Comparison of ENCODE assay signal across 1 cellular context in the genomic region with DNA sequence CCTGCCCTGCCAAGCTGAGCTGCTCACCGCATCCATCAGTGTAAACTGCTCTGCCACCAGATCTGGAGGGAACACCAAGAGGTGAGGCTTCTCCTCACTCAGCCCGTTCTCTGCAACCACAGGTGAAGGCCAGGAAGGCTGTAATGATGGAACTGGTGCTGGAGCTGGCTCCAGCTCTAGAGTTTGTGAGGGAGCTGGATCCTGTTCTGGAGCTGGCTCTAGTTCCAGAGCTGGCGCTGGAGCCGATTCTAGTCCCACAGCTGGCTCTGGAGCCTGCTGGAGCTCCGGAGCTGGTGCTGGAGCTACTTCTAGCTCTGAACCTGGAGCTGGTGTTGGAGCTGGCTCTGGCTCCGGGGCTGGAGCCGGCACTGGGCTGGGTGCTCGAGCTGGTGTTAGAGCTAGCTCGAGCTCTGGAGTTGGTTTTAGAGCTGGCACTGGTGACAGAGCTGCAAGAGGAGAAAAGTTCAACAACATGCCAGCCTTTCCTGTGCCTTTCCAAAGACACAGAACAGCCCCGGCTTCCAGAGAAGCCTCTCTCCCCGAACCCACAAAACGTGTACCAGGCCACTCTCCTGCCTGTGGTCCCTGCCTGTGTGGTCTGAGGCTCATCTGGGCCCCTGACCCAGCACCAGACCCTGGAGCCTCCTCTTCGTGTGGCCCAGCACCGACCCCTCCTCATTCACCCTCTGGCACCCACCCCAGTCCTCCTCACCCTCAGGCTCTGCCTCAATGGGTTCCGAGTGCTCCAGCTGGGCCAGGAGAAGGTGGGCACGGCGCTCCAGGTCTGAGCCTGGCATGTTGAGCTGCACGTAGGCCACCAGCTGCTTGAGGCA.
TF ChIP-seq lines count a peak whose summit lies in the region.

No MANE protein-coding gene starts in this region.

TF ChIP-seq in endothelial cell of umbilical vein, 7 proteins besides CTCF, POLR2A, EP300 and RAD21:
- TF ChIP-seq FOS (IDR thresholded peaks at IDR 0.05; ENCODE audit: borderline replicate concordance, insufficient read depth, low read length) (no peak), EZH2 (IDR thresholded peaks at IDR 0.05; ENCODE audit: borderline replicate concordance, low read depth, low read length, severe bottlenecking) (no peak), MYC (IDR thresholded peaks at IDR 0.05; ENCODE audit: low read depth, low read length) (no peak), GATA2 (IDR thresholded peaks at IDR 0.05; ENCODE audit: insufficient read depth, insufficient read length, low read depth, low read length) (no peak), POLR2AphosphoS5 (IDR thresholded peaks at IDR 0.05; ENCODE audit: insufficient read depth, low read depth, low read length) (no peak), JUN (IDR thresholded peaks at IDR 0.05; ENCODE audit: borderline replicate concordance, insufficient read depth, insufficient read length, low read depth) (no peak)
- TF ChIP-seq, protein P1, sequence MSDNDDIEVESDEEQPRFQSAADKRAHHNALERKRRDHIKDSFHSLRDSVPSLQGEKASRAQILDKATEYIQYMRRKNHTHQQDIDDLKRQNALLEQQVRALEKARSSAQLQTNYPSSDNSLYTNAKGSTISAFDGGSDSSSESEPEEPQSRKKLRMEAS (IDR thresholded peaks at IDR 0.05; ENCODE audit: insufficient read depth, insufficient read length), result no peak
